9 cellular contexts compared by ENCODE assay signal in genomic region chr7:139714163-139714901, GRCh38.
DNase-seq lines count a peak whose midpoint lies in the region; ATAC-seq and TF ChIP-seq lines count a peak whose summit lies in the region.
"Had no signal": no experiment of that assay in that cellular context is flagged by ENCODE, and none has a peak within 500 bp of the region (broad histone marks: within the 10 kb centered on the region; RNA-seq: fewer than 3 reads in every experiment).

No MANE protein-coding gene starts in this region.

- intact Hi-C loops in mucosa of descending colon (cut with DNase I, micrococcal nuclease): no loop called here
- intact Hi-C loops in PC-9 (cut with micrococcal nuclease; ENCODE audit: unreplicated experiment): no loop called here

- no peaks in the 10 kb centered on the region for H3K27me3 ChIP-seq in PC-9 (ENCODE audit: insufficient read depth, low read depth)

- no peaks in the 10 kb centered on the region for H4K20me1 ChIP-seq in PC-9 (ENCODE audit: insufficient read depth)

- CTCF ChIA-PET in PC-9 (lab: Charles Lee): interaction anchor here (0.6 kb wide), 1 partner anchor 911 kb away, joined by 3 read pairs; no protein-coding TSS in a partner anchor

- H3K4me3 ChIP-seq in mucosa of descending colon (no peak overlapping the region), PC-9 (no peak overlapping the region)

- peak; percentile 40 for TF ChIP-seq POLR2A in GM18526 (IDR thresholded peaks at IDR 0.05; ENCODE audit: extremely low read depth, insufficient read length)

- H3K36me3 ChIP-seq in mucosa of descending colon (ENCODE audit: low read depth): no peaks in the 10 kb centered on the region
- 0 out of 2 replicates have a peak, but pooled peaks cover 5% of the 10 kb centered on the region for H3K36me3 ChIP-seq in PC-9 (ENCODE audit: low read depth)

- TF ChIP-seq CTCF in VCaP (conservative IDR thresholded peaks at IDR 0.05) (no peak), mucosa of descending colon (IDR thresholded peaks at IDR 0.05) (no peak), PC-9 (conservative IDR thresholded peaks at IDR 0.05) (no peak)

- POLR2A ChIA-PET in PC-9 (lab: Charles Lee; ENCODE audit: unreplicated experiment): no interaction called here

- H3F3A ChIP-seq in PC-9 (ENCODE audit: insufficient read depth, low read depth): no peaks in the 10 kb centered on the region

- no peak overlapping the region for H3K4me2 ChIP-seq in PC-9

- no peaks in the 10 kb centered on the region for H3K9me2 ChIP-seq in PC-9 (ENCODE audit: insufficient read depth)

- H3K27ac ChIP-seq in VCaP (peak overlapping the region; percentile 13; the same call in 1 of the 2 replicates), PC-9 (no peak overlapping the region)

- H3K9me3 ChIP-seq in mucosa of descending colon (no peaks in the 10 kb centered on the region), PC-9 (ENCODE audit: insufficient read depth, low read depth) (no peaks in the 10 kb centered on the region)

- H3K79me2 ChIP-seq in PC-9 (ENCODE audit: low read depth): no peaks in the 10 kb centered on the region

- H3K4me1 ChIP-seq in mucosa of descending colon (ENCODE audit: low read depth) (no peaks in the 10 kb centered on the region), PC-9 (replicated peaks; ENCODE audit: insufficient read depth) (no peaks in the 10 kb centered on the region)

- no peak overlapping the region for H2AFZ ChIP-seq in PC-9

- no TSS peak for BruUV-seq in PC-9 (replicated peaks; lab: Mats Ljungman, UMichigan)

- ATAC-seq in HG02588 (IDR thresholded peaks at IDR 0.05; ENCODE audit: unreplicated experiment): peak; percentile 94
- peak; percentile 57 for ATAC-seq in mucosa of descending colon
- no peak for ATAC-seq in stimulated activated naive CD8-positive, alpha-beta T cell treated with anti-CD3 and anti-CD28 coated beads, Interleukin-15, Interleukin-2, amounts not matched to agents 100 U/mL and 50 U/mL, for 24 hours

- DNase-seq in mucosa of descending colon (peak in 1 of 3 donors; percentile 63), PC-9 (no peak)
- DNase-seq in stimulated activated CD4-positive, alpha-beta T cell treated with anti-CD3 and anti-CD28 coated beads, Interleukin-15, amount 100 ng/mL, for 24 hours: no peak
- no peak for DNase-seq in stimulated activated naive CD8-positive, alpha-beta T cell treated with anti-CD3 and anti-CD28 coated beads, Interleukin-15, Interleukin-2, amounts not matched to agents 100 U/mL and 50 U/mL, for 24 hours
- no peak for DNase-seq in stimulated activated CD4-positive, alpha-beta T cell treated with anti-CD3 and anti-CD28 coated beads, Interleukin-2, amount 100 ng/mL, for 48 hours
- DNase-seq: T-helper 9 cell had no signal
